ENCODE assay signal across 1 cellular context in genomic region chr11:112961146-112961668, GRCh38.
TF ChIP-seq lines count a peak whose summit lies in the region.

TSS of gene NCAM1 (plus strand) at chr11:112961420.

TF ChIP-seq in HEK293, 187 proteins besides CTCF, POLR2A, EP300 and RAD21 (continued from another document and continues in another):
- no peak for TF ChIP-seq ZNF280C (tag by site-specific recombination; IDR thresholded peaks at IDR 0.05)
- peak; percentile 79 for TF ChIP-seq ZNF843 (tag by site-specific recombination; IDR thresholded peaks at IDR 0.05)
- TF ChIP-seq AEBP2 (tag by site-specific recombination; IDR thresholded peaks at IDR 0.05; ENCODE audit: borderline replicate concordance) = no peak
- TF ChIP-seq OVOL3 (tag by site-specific recombination; IDR thresholded peaks at IDR 0.05) = peak; percentile 78; the same call in 1 of the 2 replicates
- 0 out of 2 replicates have a peak, but pooled peaks have one; percentile 31 for TF ChIP-seq ZNF19 (tag by site-specific recombination; IDR thresholded peaks at IDR 0.05; ENCODE audit: low read depth)
- TF ChIP-seq ZEB2 (tag by site-specific recombination; IDR thresholded peaks at IDR 0.05) = peak; percentile 96
- peak; percentile 98 for TF ChIP-seq TSHZ1 (tag by site-specific recombination; IDR thresholded peaks at IDR 0.05; ENCODE audit: borderline replicate concordance)
- peak; percentile 92 for TF ChIP-seq ZNF2 (tag by site-specific recombination; IDR thresholded peaks at IDR 0.05)
- peak; percentile 98 for TF ChIP-seq ZBTB17 (tag by site-specific recombination; IDR thresholded peaks at IDR 0.05)
- peak; percentile 96 for TF ChIP-seq KLF17 (tag by site-specific recombination; IDR thresholded peaks at IDR 0.05)
- TF ChIP-seq MYNN (tag by site-specific recombination; IDR thresholded peaks at IDR 0.05; ENCODE audit: borderline replicate concordance) = peak; percentile 42; the same call in 1 of the 2 replicates
- TF ChIP-seq ZBTB26 (tag by site-specific recombination; optimal IDR thresholded peaks at IDR 0.05) = peak; percentile 73
- no peak for TF ChIP-seq ZNF433 (tag by site-specific recombination; IDR thresholded peaks at IDR 0.05; ENCODE audit: low read depth)
- TF ChIP-seq ZNF155 (tag by site-specific recombination; IDR thresholded peaks at IDR 0.05) = no peak
- peak; percentile 82; the same call in 1 of the 2 replicates for TF ChIP-seq REPIN1 (tag by site-specific recombination; IDR thresholded peaks at IDR 0.05; ENCODE audit: low read depth)
- peak; percentile 88 for TF ChIP-seq KLF1 (tag by site-specific recombination; IDR thresholded peaks at IDR 0.05)
- no peak for TF ChIP-seq ZNF280D (tag by site-specific recombination; IDR thresholded peaks at IDR 0.05)
- TF ChIP-seq BCL11B (tag by site-specific recombination; IDR thresholded peaks at IDR 0.05; ENCODE audit: low read depth) = peak; percentile 84; the same call in 1 of the 2 replicates
- peak; percentile 96 for TF ChIP-seq ZNF561 (tag by site-specific recombination; IDR thresholded peaks at IDR 0.05; ENCODE audit: borderline replicate concordance)
- TF ChIP-seq PBX3 (CRISPR knock-in tag; IDR thresholded peaks at IDR 0.05) = peak; percentile 73; the same call in 1 of the 2 replicates
- peak; percentile 66; the same call in 1 of the 2 replicates for TF ChIP-seq ZNF174 (tag by site-specific recombination; IDR thresholded peaks at IDR 0.05)
- peak; percentile 69; the same call in 1 of the 2 replicates for TF ChIP-seq MZF1 (tag by site-specific recombination; IDR thresholded peaks at IDR 0.05; ENCODE audit: borderline replicate concordance)
- TF ChIP-seq ZNF169 (tag by site-specific recombination; IDR thresholded peaks at IDR 0.05) = 0 out of 2 replicates have a peak, but pooled peaks have one; percentile 42
- no peak for TF ChIP-seq ZNF776 (tag by site-specific recombination; IDR thresholded peaks at IDR 0.05; ENCODE audit: borderline replicate concordance)
- peak; percentile 75; the same call in 1 of the 2 replicates for TF ChIP-seq YY1 (tag by site-specific recombination; IDR thresholded peaks at IDR 0.05)
- TF ChIP-seq HOXA7 (CRISPR knock-in tag; IDR thresholded peaks at IDR 0.05; ENCODE audit: borderline replicate concordance) = no peak
- peak; percentile 88 for TF ChIP-seq ZNF610 (tag by site-specific recombination; IDR thresholded peaks at IDR 0.05; ENCODE audit: borderline replicate concordance)
- TF ChIP-seq ZNF341 (tag by site-specific recombination; IDR thresholded peaks at IDR 0.05; ENCODE audit: low read depth) = peak; percentile 77
- TF ChIP-seq ZNF404 (tag by site-specific recombination; IDR thresholded peaks at IDR 0.05) = no peak
- TF ChIP-seq ZNF362 (tag by site-specific recombination; IDR thresholded peaks at IDR 0.05) = 0 out of 2 replicates have a peak, but pooled peaks have one; percentile 25
- no peak for TF ChIP-seq ZNF133 (tag by site-specific recombination; IDR thresholded peaks at IDR 0.05)
- TF ChIP-seq ZNF660 (tag by site-specific recombination; IDR thresholded peaks at IDR 0.05) = peak; percentile 94
- TF ChIP-seq ZNF600 (tag by site-specific recombination; IDR thresholded peaks at IDR 0.05) = 0 out of 2 replicates have a peak, but pooled peaks have one; percentile 29
- TF ChIP-seq SALL2 (tag by site-specific recombination; IDR thresholded peaks at IDR 0.05; ENCODE audit: borderline replicate concordance) = 0 out of 2 replicates have a peak, but pooled peaks have one; percentile 40
- no peak for TF ChIP-seq ZNF132 (tag by site-specific recombination; IDR thresholded peaks at IDR 0.05; ENCODE audit: borderline replicate concordance)
- TF ChIP-seq ZNF292 (tag by site-specific recombination; IDR thresholded peaks at IDR 0.05; ENCODE audit: borderline replicate concordance, low read depth) = no peak
- no peak for TF ChIP-seq ZNF48 (tag by site-specific recombination; IDR thresholded peaks at IDR 0.05)
- TF ChIP-seq ZBTB48 (tag by site-specific recombination; IDR thresholded peaks at IDR 0.05) = peak; percentile 94
- peak; percentile 82 for TF ChIP-seq ZBTB21 (tag by site-specific recombination; IDR thresholded peaks at IDR 0.05)
- no peak for TF ChIP-seq ZNF354C (tag by site-specific recombination; IDR thresholded peaks at IDR 0.05; ENCODE audit: borderline replicate concordance, low read depth)
- TF ChIP-seq ZNF596 (tag by site-specific recombination; IDR thresholded peaks at IDR 0.05) = peak; percentile 89
- TF ChIP-seq ZSCAN23 (tag by site-specific recombination; IDR thresholded peaks at IDR 0.05) = peak; percentile 94
- no peak for TF ChIP-seq ZNF175 (tag by site-specific recombination; IDR thresholded peaks at IDR 0.05)
- TF ChIP-seq ZNF555 (tag by site-specific recombination; conservative IDR thresholded peaks at IDR 0.05) = no peak
- peak; percentile 90 for TF ChIP-seq SP3 (tag by site-specific recombination; IDR thresholded peaks at IDR 0.05)
- peak; percentile 96 for TF ChIP-seq TRIM28 (IDR thresholded peaks at IDR 0.05; ENCODE audit: borderline replicate concordance, low read length)
- 0 out of 2 replicates have a peak, but pooled peaks have one; percentile 53 for TF ChIP-seq ZBTB49 (tag by site-specific recombination; IDR thresholded peaks at IDR 0.05; ENCODE audit: low read depth)
